Comparison of ENCODE assay signal across 1 cellular context in the genomic region with DNA sequence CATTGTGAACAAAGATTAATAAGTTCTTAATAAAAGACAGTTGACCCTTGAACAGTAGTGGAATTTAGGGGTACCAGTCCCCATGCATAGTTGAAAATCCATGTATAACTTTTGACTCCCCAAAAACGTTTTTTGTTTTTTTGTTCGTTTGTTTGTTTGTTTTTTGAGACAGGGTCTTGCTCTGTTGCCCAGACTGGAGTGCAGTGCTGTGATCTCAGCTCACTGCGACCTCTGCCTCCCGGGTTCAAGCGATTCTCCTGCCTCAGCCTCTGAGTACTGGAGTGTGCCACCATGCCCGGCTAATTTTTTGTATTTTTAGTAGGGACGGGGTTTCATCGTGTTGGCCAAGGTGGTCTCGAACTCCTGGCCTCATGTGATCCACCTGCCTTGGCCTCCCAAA.
TF ChIP-seq lines count a peak whose summit lies in the region.

No MANE protein-coding gene starts in this region.

TF ChIP-seq in HEK293, 187 proteins besides CTCF, POLR2A, EP300 and RAD21 (continued from another document):
- TF ChIP-seq, protein P1, sequence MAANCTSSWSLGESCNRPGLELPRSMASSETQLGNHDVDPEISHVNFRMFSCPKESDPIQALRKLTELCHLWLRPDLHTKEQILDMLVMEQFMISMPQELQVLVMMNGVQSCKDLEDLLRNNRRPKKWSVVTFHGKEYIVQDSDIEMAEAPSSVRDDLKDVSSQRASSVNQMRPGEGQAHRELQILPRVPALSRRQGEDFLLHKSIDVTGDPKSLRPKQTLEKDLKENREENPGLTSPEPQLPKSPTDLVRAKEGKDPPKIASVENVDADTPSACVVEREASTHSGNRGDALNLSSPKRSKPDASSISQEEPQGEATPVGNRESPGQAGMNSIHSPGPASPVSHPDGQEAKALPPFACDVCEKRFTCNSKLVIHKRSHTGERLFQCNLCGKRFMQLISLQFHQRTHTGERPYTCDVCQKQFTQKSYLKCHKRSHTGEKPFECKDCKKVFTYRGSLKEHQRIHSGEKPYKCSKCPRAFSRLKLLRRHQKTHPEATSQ (tag by site-specific recombination; IDR thresholded peaks at IDR 0.05): peak; percentile 44; the same call in 1 of the 2 replicates
